ENCODE assay signal across 1 cellular context in the genomic region with DNA sequence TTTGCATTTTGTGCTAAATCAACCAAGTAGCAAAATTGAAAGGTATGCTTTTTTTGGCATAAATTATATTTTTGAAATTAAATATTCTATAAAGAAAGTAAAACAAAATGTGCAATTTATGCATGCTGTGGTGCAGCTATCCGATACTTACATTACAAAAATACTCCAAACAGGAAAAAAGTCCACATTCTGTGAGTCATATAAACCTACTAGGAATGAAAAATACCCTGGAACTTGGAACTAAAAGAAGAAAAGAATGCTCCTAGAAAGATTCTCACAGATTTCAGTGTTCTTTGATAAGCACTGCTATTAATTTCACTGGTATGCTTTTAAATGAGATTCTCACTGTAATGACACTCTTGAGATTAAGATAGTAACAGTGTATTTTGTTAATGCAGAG.
TF ChIP-seq lines count a peak whose summit lies in the region.

No MANE protein-coding gene starts in this region.

TF ChIP-seq in K562, 482 proteins besides CTCF, POLR2A, EP300 and RAD21 (continued from another document):
- TF ChIP-seq, protein P1, sequence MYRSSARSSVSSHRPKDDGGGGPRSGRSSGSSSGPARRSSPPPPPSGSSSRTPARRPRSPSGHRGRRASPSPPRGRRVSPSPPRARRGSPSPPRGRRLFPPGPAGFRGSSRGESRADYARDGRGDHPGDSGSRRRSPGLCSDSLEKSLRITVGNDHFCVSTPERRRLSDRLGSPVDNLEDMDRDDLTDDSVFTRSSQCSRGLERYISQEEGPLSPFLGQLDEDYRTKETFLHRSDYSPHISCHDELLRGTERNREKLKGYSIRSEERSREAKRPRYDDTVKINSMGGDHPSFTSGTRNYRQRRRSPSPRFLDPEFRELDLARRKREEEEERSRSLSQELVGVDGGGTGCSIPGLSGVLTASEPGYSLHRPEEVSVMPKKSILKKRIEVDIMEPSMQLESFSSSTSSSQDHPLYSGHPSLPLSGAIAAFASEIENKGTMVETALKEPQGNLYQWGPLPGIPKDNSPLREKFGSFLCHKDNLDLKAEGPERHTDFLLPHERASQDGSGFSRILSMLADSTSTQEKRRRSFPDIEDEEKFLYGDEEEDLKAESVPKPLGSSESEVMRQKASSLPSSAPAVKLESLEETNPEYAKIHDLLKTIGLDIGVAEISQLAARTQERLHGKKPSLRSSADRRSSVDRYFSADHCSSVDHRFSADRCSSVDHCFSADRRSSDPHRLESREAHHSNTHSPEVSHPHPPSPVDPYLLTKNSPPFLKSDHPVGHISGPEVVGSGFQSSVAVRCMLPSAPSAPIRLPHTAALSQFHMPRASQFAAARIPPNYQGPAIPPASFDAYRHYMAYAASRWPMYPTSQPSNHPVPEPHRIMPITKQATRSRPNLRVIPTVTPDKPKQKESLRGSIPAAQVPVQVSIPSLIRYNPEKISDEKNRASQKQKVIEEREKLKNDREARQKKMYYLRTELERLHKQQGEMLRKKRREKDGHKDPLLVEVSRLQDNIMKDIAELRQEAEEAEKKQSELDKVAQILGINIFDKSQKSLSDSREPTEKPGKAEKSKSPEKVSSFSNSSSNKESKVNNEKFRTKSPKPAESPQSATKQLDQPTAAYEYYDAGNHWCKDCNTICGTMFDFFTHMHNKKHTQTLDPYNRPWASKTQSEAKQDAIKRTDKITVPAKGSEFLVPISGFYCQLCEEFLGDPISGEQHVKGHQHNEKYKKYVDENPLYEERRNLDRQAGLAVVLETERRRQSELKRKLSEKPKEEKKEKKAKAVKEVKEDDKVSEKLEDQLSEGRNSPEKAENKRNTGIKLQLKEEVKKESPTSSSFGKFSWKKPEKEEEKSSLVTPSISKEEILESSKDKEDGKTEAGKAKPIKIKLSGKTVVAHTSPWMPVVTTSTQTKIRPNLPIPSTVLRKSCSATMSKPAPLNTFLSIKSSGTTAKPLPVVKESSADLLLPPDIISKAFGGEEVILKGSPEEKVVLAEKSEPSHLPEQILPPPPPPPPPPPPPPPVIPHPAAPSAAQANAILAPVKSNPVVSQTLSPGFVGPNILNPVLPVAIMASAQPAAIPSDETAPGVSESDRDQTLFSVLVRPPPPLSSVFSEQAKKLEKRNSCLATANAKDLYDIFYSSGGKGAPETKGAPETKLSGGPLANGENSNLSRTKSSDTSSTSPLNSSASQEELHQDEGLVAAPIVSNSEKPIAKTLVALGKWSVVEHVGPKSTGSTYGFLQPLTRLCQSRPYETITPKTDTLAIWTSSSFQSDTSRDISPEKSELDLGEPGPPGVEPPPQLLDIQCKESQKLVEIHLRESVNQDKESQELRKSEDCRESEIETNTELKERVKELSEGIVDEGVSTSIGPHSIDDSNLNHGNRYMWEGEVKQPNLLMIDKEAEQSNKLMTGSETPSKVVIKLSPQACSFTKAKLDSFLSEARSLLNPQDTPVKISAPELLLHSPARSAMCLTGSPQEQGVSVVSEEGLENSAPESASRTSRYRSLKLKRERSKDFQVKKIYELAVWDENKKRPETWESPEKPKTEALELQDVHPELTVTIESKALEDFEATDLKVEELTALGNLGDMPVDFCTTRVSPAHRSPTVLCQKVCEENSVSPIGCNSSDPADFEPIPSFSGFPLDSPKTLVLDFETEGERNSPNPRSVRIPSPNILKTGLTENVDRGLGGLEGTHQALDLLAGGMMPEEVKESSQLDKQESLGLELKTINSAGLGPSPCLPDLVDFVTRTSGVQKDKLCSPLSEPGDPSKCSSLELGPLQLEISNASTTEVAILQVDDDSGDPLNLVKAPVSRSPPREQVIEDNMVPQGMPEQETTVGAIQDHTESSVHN (IDR thresholded peaks at IDR 0.05; ENCODE audit: borderline replicate concordance in 1 of 2, low read depth in 1 of 2): no peak
- no peak for TF ChIP-seq CBX5 (IDR thresholded peaks at IDR 0.05; ENCODE audit: borderline replicate concordance, low read depth)
- TF ChIP-seq KLF6 (CRISPR knock-in tag; IDR thresholded peaks at IDR 0.05; ENCODE audit: borderline replicate concordance): no peak
- TF ChIP-seq CBX3 (IDR thresholded peaks at IDR 0.05; ENCODE audit: borderline replicate concordance in 1 of 2, low read length in 2 of 2): no peak
- TF ChIP-seq GATAD2B (IDR thresholded peaks at IDR 0.05; ENCODE audit: borderline replicate concordance): no peak
- no peak for TF ChIP-seq TSC22D4 (tag; IDR thresholded peaks at IDR 0.05)
